8 cellular contexts compared by ENCODE assay signal in genomic region chr17:42517516-42517915, GRCh38. TPM values are rescaled to one million over a fixed set of nuclear protein-coding genes. Genes with fewer than 3 reads are reported as not detected.
DNase-seq lines count a peak whose midpoint lies in the region; ATAC-seq and TF ChIP-seq lines count a peak whose summit lies in the region.

No MANE protein-coding gene starts in this region.

- intact Hi-C loops in sciatic nerve (cut with DNase I), result loop anchor here (10.0 kb wide), 1 partner anchor 103 kb away; no protein-coding TSS in a partner anchor

- H3K4me3 ChIP-seq in right atrium auricular region, result no peak overlapping the region

- H3K36me3 ChIP-seq in right atrium auricular region, result peaks cover 15% of the 10 kb centered on the region

- H3K4me1 ChIP-seq in right atrium auricular region, result peaks cover 4 to 77% of the 10 kb centered on the region in 2 donors

- peak; percentile 77 to 94 for TF ChIP-seq CTCF in right atrium auricular region (IDR thresholded peaks at IDR 0.05)

- H3K27ac ChIP-seq in angular gyrus (ENCODE audit: low read depth, low read length) (peak overlapping the region; percentile 93), right atrium auricular region (peak overlapping the region; percentile 91 to 98)

- ATAC-seq in sciatic nerve (peak; percentile 58), GM19328 (IDR thresholded peaks at IDR 0.05; ENCODE audit: unreplicated experiment) (no peak), GM21619 (IDR thresholded peaks at IDR 0.05; ENCODE audit: unreplicated experiment) (no peak)

- no peaks in the 10 kb centered on the region for H3K27me3 ChIP-seq in right atrium auricular region

- no peaks in the 10 kb centered on the region for H3K9me3 ChIP-seq in right atrium auricular region

- DNase-seq in ELF-1 (ENCODE audit: low read depth, low spot score) (peak; percentile 90), MV-4-11 (lab: John Stamatoyannopoulos, UW) (peak; percentile 70), T-helper 9 cell (peak; percentile 85), right atrium auricular region (ENCODE audit: low spot score) (peak; percentile 95), sciatic nerve (ENCODE audit: low spot score) (peak; percentile 95)

RNA-seq across cellular contexts. Expression of gene NAGLU, which starts 18.5 kb away (rescaled TPM):
- total RNA-seq in right atrium auricular region (10 to 100 TPM; 19.6 to 22.1 TPM), sciatic nerve (28.8 TPM)

RNA-seq across cellular contexts. Expression of gene HSD17B1, which starts 35.2 kb away (rescaled TPM):
- total RNA-seq in right atrium auricular region (under 1 TPM; 0.39 to 0.78 TPM), sciatic nerve (2.4 TPM)

RNA-seq across cellular contexts. Expression of gene COASY, which starts 44.4 kb away (rescaled TPM):
- 10 to 100 TPM; 18.1 to 19.0 TPM for total RNA-seq in right atrium auricular region
- 45.2 TPM for total RNA-seq in sciatic nerve

RNA-seq across cellular contexts. Expression of gene MLX, which starts 49.4 kb away (rescaled TPM):
- total RNA-seq in right atrium auricular region, result 10 to 100 TPM; 40.1 to 63.6 TPM
- total RNA-seq in sciatic nerve, result 26.6 TPM

RNA-seq across cellular contexts. Expression of gene ATP6V0A1, which starts 58.8 kb away (rescaled TPM):
- 10 to 100 TPM; 38.9 to 67.5 TPM for total RNA-seq in right atrium auricular region
- total RNA-seq in sciatic nerve, result 115 TPM
